ENCODE assay signal across 11 cellular contexts in genomic region chr2:43192039-43192438, GRCh38. TPM values are rescaled to one million over a fixed set of nuclear protein-coding genes. Genes with fewer than 3 reads are reported as not detected.
A peak's percentile ranks its signal among the peaks of the same experiment; 100 is the strongest.
DNase-seq lines count a peak whose midpoint lies in the region; ATAC-seq, FAIRE-seq and TF ChIP-seq lines count a peak whose summit lies in the region.
"Had no signal": no experiment of that assay in that cellular context is flagged by ENCODE, and none has a peak within 500 bp of the region (broad histone marks: within the 10 kb centered on the region; RNA-seq: fewer than 3 reads in every experiment).

No MANE protein-coding gene starts in this region.

- no peak overlapping the region for H3K4me3 ChIP-seq in A549
- H3K4me3 ChIP-seq: pancreas had no signal

- TF ChIP-seq CTCF in A549 (IDR thresholded peaks at IDR 0.05) (no peak; the same call in 2 of the 3 replicates), GM13976 (IDR thresholded peaks at IDR 0.05; ENCODE audit: borderline replicate concordance, control extremely low read depth, extremely low read depth, insufficient read depth, missing control alignments) (no peak)

- peak overlapping the region; percentile 57 for H3K4me3 Mint-ChIP-seq in T-helper 17 cell

- FAIRE-seq in A549 (lab: Jason Lieb, UNC), result no peak
- FAIRE-seq: pancreas had no signal

- no peak overlapping the region for H3K4me2 ChIP-seq in A549

- H3K4me1 Mint-ChIP-seq in T-helper 17 cell, result peaks cover 53% of the 10 kb centered on the region

- DNase-seq in A549 (ENCODE audit: low read depth in 1 of 2, low spot score in 1 of 2), result peak in 1 of 2 experiments; percentile 51
- DNase-seq in ELR (ENCODE audit: low read depth), result peak; percentile 19
- no peak for DNase-seq in T-helper 17 cell
- peak; percentile 42 to 63 for DNase-seq in erythroblast (lab: John Stamatoyannopoulos, UW)
- DNase-seq in NCI-H446 treated with DMSO at 0.1 percent for 48 hours (lab: John Stamatoyannopoulos, UW), result no peak
- DNase-seq in C1 segment of cervical spinal cord (lab: John Stamatoyannopoulos, UW), result no peak
- DNase-seq in GM13976 (ENCODE audit: low spot score), result no peak
- no peak for DNase-seq in NCI-H1092 (lab: John Stamatoyannopoulos, UW)
- DNase-seq: NCI-H2107, pancreas, T1000 had no signal

- TF ChIP-seq EP300 in A549 (IDR thresholded peaks at IDR 0.05), result no peak

- peak in 1 of 2 experiments; percentile 22; a peak in 1 of 5 replicates for TF ChIP-seq RAD21 in A549 (conservative IDR thresholded peaks at IDR 0.05 in 1 of 2, IDR thresholded peaks at IDR 0.05 in 1 of 2)

- H3K27ac ChIP-seq in A549, result peak overlapping the region; percentile 93 to 97; a peak in 5 of 6 replicates

- no peaks in the 10 kb centered on the region for H3K9me3 ChIP-seq in A549
- no peaks in the 10 kb centered on the region for H3K9me3 ChIP-seq in T-helper 17 cell (ENCODE audit: control insufficient read depth, low read length, poor library complexity, severe bottlenecking)
- H3K9me3 ChIP-seq: pancreas had no signal

- CTCF ChIA-PET in A549 (lab: Yijun Ruan, JAX), result interaction anchor here (0.6 to 2.7 kb wide), 8 partner anchors 9 to 293 kb away, joined by 3 to 10 read pairs (median 5); no protein-coding TSS in a partner anchor

- 45% methylated on average over 2 of the region's 2 CpGs for WGBS in A549 (ENCODE audit: missing lambda C conversion rate)

- peaks cover 54% of the 10 kb centered on the region for H3K4me1 ChIP-seq in A549

- no peaks in the 10 kb centered on the region for H3K27me3 Mint-ChIP-seq in T-helper 17 cell

- in situ Hi-C loops in GM13976 (cut with MboI; ENCODE audit: low sequenced_read_pairs, unreplicated experiment), result no loop called here

- POLR2A ChIA-PET in A549 (lab: Yijun Ruan, JAX), result interaction anchor here (1.0 kb wide), 1 partner anchor 35 kb away, joined by 3 read pairs; the partner anchor contains the start of gene ZFP36L2

- TF ChIP-seq POLR2A in A549 (IDR thresholded peaks at IDR 0.05; ENCODE audit: low read length) (no peak), erythroblast (IDR thresholded peaks at IDR 0.05; ENCODE audit: low read length) (no peak)

- ATAC-seq in A549 (no peak), T-helper 17 cell (no peak)
- ATAC-seq: pancreas had no signal

- peak overlapping the region; percentile 99 for H3K27ac Mint-ChIP-seq in T-helper 17 cell

- peaks cover 2% of the 10 kb centered on the region for H3K36me3 Mint-ChIP-seq in T-helper 17 cell (ENCODE audit: low read depth)

TF ChIP-seq in A549, 52 proteins besides CTCF, POLR2A, EP300 and RAD21:
- peak; percentile 82; the same call in 1 of the 2 replicates for TF ChIP-seq HDAC2 (IDR thresholded peaks at IDR 0.05)
- TF ChIP-seq KDM1A (IDR thresholded peaks at IDR 0.05; ENCODE audit: low read depth), result peak; percentile 90; the same call in 1 of the 2 replicates
- no peak for TF ChIP-seq MYC (IDR thresholded peaks at IDR 0.05; ENCODE audit: borderline replicate concordance, low read length)
- TF ChIP-seq SMC3 (IDR thresholded peaks at IDR 0.05), result peak; percentile 22; the same call in 1 of the 3 replicates
- TF ChIP-seq ZFP36 (IDR thresholded peaks at IDR 0.05; ENCODE audit: borderline replicate concordance, partially characterized antibody), result peak; percentile 88
- no peak for TF ChIP-seq HMGXB4 (CRISPR knock-in tag; IDR thresholded peaks at IDR 0.05; ENCODE audit: borderline replicate concordance)

RNA-seq across cellular contexts. Expression of gene ZFP36L2, which starts 34.4 kb away (rescaled TPM):
- polyA plus RNA-seq in A549 (2011; rRNA removed), result 10.5 and 14.9 TPM in 2 replicates
- 8.8 and 14.8 TPM in 2 replicates for polyA plus RNA-seq in A549 (2012; cell fraction: cytosol; rRNA removed)
- 9.8 and 17.6 TPM in 2 replicates for polyA plus RNA-seq in A549 (2012; cell fraction: nucleus; rRNA removed)
- 14.5 to 18.2 TPM (median 17.3 TPM) in 3 replicates for polyA plus RNA-seq in A549 (2017; fragmentation: RNase III; extraction: RNeasy Plus Mini Kit Qiagen cat#74134 plus additional on column Dnase treatment)
- 3.3 and 4.0 TPM in 2 replicates for polyA minus RNA-seq in A549 (2011; rRNA and poly(A)+ RNA removed)
- 100 to 1,000 TPM; 501 to 627 TPM for total RNA-seq in T-helper 17 cell

Comparison
In these comparisons a context has a peak if more than half of its experiments do, and no peak if none do; other contexts are left out.
1. DNase-seq: peak in ELR (single experiment) and erythroblast (2 of 2); none in T-helper 17 cell (0 of 3), NCI-H446 treated with DMSO at 0.1 percent for 48 hours (single experiment), C1 segment of cervical spinal cord (0 of 14), GM13976 (single experiment) and NCI-H1092 (single experiment).